ENCODE assay signal across 8 cellular contexts in the genomic region with DNA sequence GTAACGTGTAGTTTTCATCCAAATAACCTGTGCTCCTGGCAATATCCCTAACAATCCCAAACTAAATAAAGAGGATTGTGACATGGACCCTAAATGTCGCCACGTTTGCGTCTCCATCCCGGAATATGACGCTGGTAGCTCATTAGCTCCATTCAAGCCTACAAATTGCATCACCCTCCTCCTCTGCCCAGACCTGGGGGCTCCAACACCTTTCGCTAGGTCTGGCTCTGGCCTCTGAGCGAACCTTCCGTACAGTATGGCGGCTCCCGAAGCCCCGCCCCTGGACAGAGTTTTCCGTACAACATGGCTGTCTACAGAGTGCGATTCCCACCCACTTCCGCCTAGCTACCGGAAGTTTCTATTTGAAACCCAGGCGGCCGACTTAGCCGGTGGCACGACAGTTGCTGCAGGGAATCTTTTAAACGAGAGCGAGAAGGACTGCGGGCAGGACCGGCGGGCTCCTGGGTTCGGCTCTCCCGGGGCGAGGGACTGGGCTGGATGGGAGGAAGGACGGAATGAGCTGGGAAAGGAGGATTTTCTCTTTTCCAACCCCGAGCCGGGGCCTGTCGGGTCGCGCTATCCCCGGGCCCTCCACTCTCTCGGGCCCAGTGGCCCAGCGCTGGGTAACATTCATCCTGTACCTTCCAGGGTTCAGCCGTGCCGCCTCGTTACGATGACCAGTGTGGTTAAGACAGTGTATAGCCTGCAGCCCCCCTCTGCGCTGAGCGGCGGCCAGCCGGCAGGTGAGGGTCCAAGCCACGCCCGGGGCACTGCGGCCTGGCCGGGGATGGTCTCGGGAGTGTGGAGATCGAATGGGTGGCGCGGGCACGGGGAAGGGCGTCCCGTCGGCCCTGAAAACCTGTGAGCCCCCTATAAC. TPM values are rescaled to one million over a fixed set of nuclear protein-coding genes. Genes with fewer than 3 reads are reported as not detected.
A peak's percentile ranks its signal among the peaks of the same experiment; 100 is the strongest.
DNase-seq lines count a peak whose midpoint lies in the region; ATAC-seq and TF ChIP-seq lines count a peak whose summit lies in the region.

A gene with protein sequence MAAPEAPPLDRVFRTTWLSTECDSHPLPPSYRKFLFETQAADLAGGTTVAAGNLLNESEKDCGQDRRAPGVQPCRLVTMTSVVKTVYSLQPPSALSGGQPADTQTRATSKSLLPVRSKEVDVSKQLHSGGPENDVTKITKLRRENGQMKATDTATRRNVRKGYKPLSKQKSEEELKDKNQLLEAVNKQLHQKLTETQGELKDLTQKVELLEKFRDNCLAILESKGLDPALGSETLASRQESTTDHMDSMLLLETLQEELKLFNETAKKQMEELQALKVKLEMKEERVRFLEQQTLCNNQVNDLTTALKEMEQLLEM (plus strand): TSS at position 142 of the 877 bp plus-strand sequence. CDS start 115 bp downstream, at position 257.

- no peak for TF ChIP-seq EP300 in esophagus muscularis mucosa (IDR thresholded peaks at IDR 0.05)

- POLR2A ChIA-PET in Panc1 (lab: Charles Lee) = no interaction called here

- peaks cover 20% of the 10 kb centered on the region for H3K4me1 ChIP-seq in KMS-11 (ENCODE audit: low read depth, poor library complexity, severe bottlenecking)
- peaks cover 17% of the 10 kb centered on the region; the same call in 1 of the 2 replicates for H3K4me1 ChIP-seq in Panc1 (ENCODE audit: control insufficient read depth, insufficient read depth, low read length)
- peaks cover 16 to 24% (median 22%) of the 10 kb centered on the region in 4 donors for H3K4me1 ChIP-seq in esophagus muscularis mucosa
- H3K4me1 ChIP-seq in muscle layer of duodenum (ENCODE audit: control insufficient read depth in 1 of 2, insufficient read depth in 2 of 2, low read length in 2 of 2) = peaks cover 0 to 11% of the 10 kb centered on the region in 2 donors

- peak within 1 kb of the TSS; percentile 96 for H3K4me3 Mint-ChIP-seq in activated T-cell treated with anti-CD3 and anti-CD28 coated beads, Interleukin-2, amount 50 U/mL, for 24 hours

- peak within 1 kb of the TSS; percentile 96 for H3K4me2 ChIP-seq in KMS-11

- H4K20me1 ChIP-seq in KMS-11 (ENCODE audit: insufficient read depth) = no peaks in the 10 kb centered on the region

- H3K27ac ChIP-seq in KMS-11 (0 out of 2 replicates have a peak within 1 kb of the TSS, but pooled peaks have one; percentile 21), Panc1 (ENCODE audit: low read length) (peak within 1 kb of the TSS; percentile 91), esophagus muscularis mucosa (replicated peaks in 1 of 4) (peak within 1 kb of the TSS in 3 of 4 donors; percentile 19 to 65 (median 50)), muscle layer of duodenum (ENCODE audit: low read length) (peak within 1 kb of the TSS; percentile 36)

- H3K4me1 Mint-ChIP-seq in activated T-cell treated with anti-CD3 and anti-CD28 coated beads, Interleukin-2, amount 50 U/mL, for 24 hours (ENCODE audit: low read depth) = peaks cover 23% of the 10 kb centered on the region

- intact Hi-C loops in Panc1 (cut with micrococcal nuclease; ENCODE audit: unreplicated experiment) (no loop called here), esophagus muscularis mucosa (cut with DNase I) (no loop called here)

- H3K36me3 ChIP-seq in KMS-11 (ENCODE audit: insufficient read depth) = no peaks in the 10 kb centered on the region
- H3K36me3 ChIP-seq in Panc1 (ENCODE audit: control insufficient read depth, insufficient read depth, low read length) = peaks cover 22% of the 10 kb centered on the region
- peaks cover 5 to 20% (median 15%) of the 10 kb centered on the region in 4 donors for H3K36me3 ChIP-seq in esophagus muscularis mucosa
- peaks cover 11 to 13% of the 10 kb centered on the region in 2 donors for H3K36me3 ChIP-seq in muscle layer of duodenum (ENCODE audit: control insufficient read depth in 1 of 2, insufficient read depth in 2 of 2, low read length in 2 of 2)

- no peak for TF ChIP-seq POLR2A in esophagus muscularis mucosa (IDR thresholded peaks at IDR 0.05; ENCODE audit: low read depth)

- 6% methylated on average over 38 of the region's 57 CpGs for WGBS in esophagus muscularis mucosa

- TSS peak; percentile 89 for BruUV-seq in Panc1 (replicated peaks; lab: Mats Ljungman, UMichigan)

- no peaks in the 10 kb centered on the region for H3K9me3 ChIP-seq in Panc1 (ENCODE audit: control insufficient read depth, insufficient read depth, low read depth, low read length)
- no peaks in the 10 kb centered on the region for H3K9me3 ChIP-seq in esophagus muscularis mucosa
- no peaks in the 10 kb centered on the region for H3K9me3 ChIP-seq in muscle layer of duodenum (ENCODE audit: control insufficient read depth in 1 of 2, low read length in 2 of 2)

- peak within 1 kb of the TSS; percentile 92 for H3K27ac Mint-ChIP-seq in activated T-cell treated with anti-CD3 and anti-CD28 coated beads, Interleukin-2, amount 50 U/mL, for 24 hours

- peak within 1 kb of the TSS; percentile 71 for H3K4me3 ChIP-seq in KMS-11 (IDR thresholded peaks at IDR 0.05; ENCODE audit: insufficient read depth, low read depth, low read length)
- peak within 1 kb of the TSS; percentile 77 to 86 for H3K4me3 ChIP-seq in Panc1 (ENCODE audit: low read depth in 2 of 2, low read length in 2 of 2)
- peak within 1 kb of the TSS; percentile 71 to 88 (median 78) for H3K4me3 ChIP-seq in esophagus muscularis mucosa
- H3K4me3 ChIP-seq in muscle layer of duodenum (ENCODE audit: low read depth in 1 of 2, low read length in 2 of 2) = peak within 1 kb of the TSS; percentile 81 to 94

- H3K36me3 Mint-ChIP-seq in activated T-cell treated with anti-CD3 and anti-CD28 coated beads, Interleukin-2, amount 50 U/mL, for 24 hours (ENCODE audit: low read depth) = peaks cover 47% of the 10 kb centered on the region

- peak within 1 kb of the TSS; percentile 80 for H2AFZ ChIP-seq in KMS-11 (ENCODE audit: low read depth)

- H3K79me2 ChIP-seq in KMS-11 (ENCODE audit: insufficient read depth, low read depth) = peaks cover 22% of the 10 kb centered on the region

- DNase-seq in DMS53 treated with DMSO at 0.1 percent for 48 hours (lab: John Stamatoyannopoulos, UW; ENCODE audit: unreplicated experiment) = peak; percentile 77
- peak; percentile 69 for DNase-seq in Panc1 (ENCODE audit: low read depth, low spot score)
- DNase-seq in activated T-cell treated with anti-CD3 and anti-CD28 coated beads, Interleukin-2, amount 50 U/mL, for 24 hours = peak; percentile 92
- DNase-seq in esophagus muscularis mucosa (ENCODE audit: extremely low spot score) = peak; percentile 96
- peak; percentile 91 for DNase-seq in stimulated activated CD8-positive, alpha-beta memory T cell treated with anti-CD3 and anti-CD28 coated beads, Interleukin-7, amount 100 ng/mL, for 24 hours (ENCODE audit: low read depth)

- H3K9ac ChIP-seq in KMS-11 = peak within 1 kb of the TSS; percentile 71

- ATAC-seq in GM21737 (IDR thresholded peaks at IDR 0.05; ENCODE audit: unreplicated experiment) (peak; percentile 94), Panc1 (peak; percentile 98)

- no peaks in the 10 kb centered on the region for H3K9me3 Mint-ChIP-seq in activated T-cell treated with anti-CD3 and anti-CD28 coated beads, Interleukin-2, amount 50 U/mL, for 24 hours

- no peak for TF ChIP-seq CTCF in KMS-11 (conservative IDR thresholded peaks at IDR 0.05; ENCODE audit: low read depth, low read length)
- TF ChIP-seq CTCF in Panc1 (IDR thresholded peaks at IDR 0.05) = no peak
- TF ChIP-seq CTCF in esophagus muscularis mucosa (IDR thresholded peaks at IDR 0.05) = no peak

- no peaks in the 10 kb centered on the region for H3K27me3 Mint-ChIP-seq in activated T-cell treated with anti-CD3 and anti-CD28 coated beads, Interleukin-2, amount 50 U/mL, for 24 hours

- in situ Hi-C loops in Panc1 (cut with HindIII; ENCODE audit: low pct_unique_long_range_greater_than_20kb, low sequenced_read_pairs) = no loop called here

- H3K27me3 ChIP-seq in KMS-11 (ENCODE audit: insufficient read depth, low read depth) (no peaks in the 10 kb centered on the region), Panc1 (ENCODE audit: control insufficient read depth, insufficient read depth, low read length) (no peaks in the 10 kb centered on the region), esophagus muscularis mucosa (no peaks in the 10 kb centered on the region), muscle layer of duodenum (ENCODE audit: low read depth, low read length) (no peaks in the 10 kb centered on the region)

- CTCF ChIA-PET in Panc1 (lab: Charles Lee) = interaction anchor here (0.5 to 0.7 kb wide), 2 partner anchors 43 to 207 kb away, joined by 3 read pairs; no protein-coding TSS in a partner anchor

RNA-seq across cellular contexts. Expression of the gene that starts here (rescaled TPM):
- total RNA-seq in Panc1 (2021; ENCODE audit: unreplicated experiment) (74.6 TPM), esophagus muscularis mucosa (10 to 100 TPM in 1 of 4 donors, 1 to 10 TPM in 3; 4.6 to 15.6 (median 6.4) TPM)
- polyA plus RNA-seq in Panc1 (2012; ENCODE audit: insufficient read length) = 27.8 TPM

Comparison
In these comparisons a context has a peak if more than half of its experiments do, and no peak if none do; other contexts are left out.
1. Peak in every context shown above with its lines: DNase-seq, ATAC-seq, H3K4me3 ChIP-seq and H3K27ac ChIP-seq.
2. H3K27ac ChIP-seq: peak in every context shown above with its lines; median percentile 91 in Panc1; 50 in esophagus muscularis mucosa; 36 in muscle layer of duodenum; 21 in KMS-11.